ENCODE assay signal across 4 cellular contexts in genomic region chr1:75112362-75112951, GRCh38. TPM values are rescaled to one million over a fixed set of nuclear protein-coding genes. Genes with fewer than 3 reads are reported as not detected.
"Had no signal": no experiment of that assay in that cellular context is flagged by ENCODE, and none has a peak within 500 bp of the region (broad histone marks: within the 10 kb centered on the region; RNA-seq: fewer than 3 reads in every experiment).

No MANE protein-coding gene starts in this region.

RNA-seq across cellular contexts. Expression of gene LHX8, which starts 21.7 kb away (rescaled TPM):
- total RNA-seq: H9, HepG2, HT-29 had no signal
- polyA plus RNA-seq: HepG2, IgD-negative memory B cell had no signal
